ENCODE assay signal across 8 cellular contexts in the genomic region with DNA sequence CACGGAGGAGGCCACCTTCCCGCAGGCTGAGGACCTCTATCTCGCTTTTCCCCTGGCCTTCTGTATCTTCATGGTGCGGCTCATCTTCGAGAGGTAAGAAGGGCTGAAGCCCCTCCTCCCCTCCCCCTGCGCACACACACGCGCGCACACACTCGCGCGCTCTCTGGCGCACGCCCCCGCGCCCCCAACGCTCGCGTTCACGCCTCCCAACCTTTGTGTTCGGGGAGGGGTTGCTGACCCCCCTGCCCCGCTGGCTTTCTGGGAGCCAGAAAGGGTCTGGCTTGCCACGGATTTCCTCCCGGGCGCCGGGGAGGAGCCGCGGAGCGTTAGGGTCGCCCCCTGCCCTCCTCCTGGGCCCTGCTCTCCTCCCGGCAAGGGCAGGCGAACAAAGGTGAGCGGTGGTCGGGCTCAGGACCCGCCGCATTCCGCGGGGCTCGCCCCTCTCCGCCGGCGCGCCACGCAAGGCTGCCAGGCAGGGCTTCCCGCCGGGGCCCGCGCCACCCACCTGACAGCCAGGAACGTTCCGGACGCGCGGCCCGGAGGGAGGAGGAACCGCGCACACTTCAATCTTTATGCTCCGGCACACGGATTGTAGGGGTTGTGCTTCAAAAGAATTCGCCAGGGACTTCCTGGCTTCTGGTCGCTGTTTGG. TPM values are rescaled to one million over a fixed set of nuclear protein-coding genes. Genes with fewer than 3 reads are reported as not detected.
A peak's percentile ranks its signal among the peaks of the same experiment; 100 is the strongest.
DNase-seq lines count a peak whose midpoint lies in the region; ATAC-seq and TF ChIP-seq lines count a peak whose summit lies in the region.

No MANE protein-coding gene starts in this region.

- no peaks in the 10 kb centered on the region for H3K27me3 Mint-ChIP-seq in activated CD8-positive, alpha-beta T cell treated with anti-CD3 and anti-CD28 coated beads, Interleukin-2, amount 10 ng/mL, durations not matched to agents 7 days and 5 days (ENCODE audit: low read depth)
- H3K27me3 Mint-ChIP-seq in naive thymus-derived CD8-positive, alpha-beta T cell, result no peaks in the 10 kb centered on the region
- H3K27me3 Mint-ChIP-seq in type B pancreatic cell, result no peaks in the 10 kb centered on the region

- DNase-seq in SKM-1 treated with dmso at 0.1 percent for 144 hours (lab: John Stamatoyannopoulos, UW; ENCODE audit: unreplicated experiment), result peak; percentile 24
- no peak for DNase-seq in SKM-1 (lab: John Stamatoyannopoulos, UW; ENCODE audit: unreplicated experiment)
- peak; percentile 47 for DNase-seq in NCI-H1105 (lab: John Stamatoyannopoulos, UW)
- DNase-seq in activated CD8-positive, alpha-beta T cell treated with anti-CD3 and anti-CD28 coated beads, Interleukin-2, amount 10 ng/mL, durations not matched to agents 7 days and 5 days, result peak; percentile 56
- peak; percentile 18 for DNase-seq in fibroblast of gingiva (ENCODE audit: low read depth)
- peak in 8 of 10 donors; percentile 20 to 56 (median 42) for DNase-seq in naive thymus-derived CD8-positive, alpha-beta T cell
- DNase-seq in type B pancreatic cell (ENCODE audit: extremely low spot score, unreplicated experiment), result peak; percentile 76

- CTCF ChIA-PET in activated CD8-positive, alpha-beta T cell treated with anti-CD3 and anti-CD28 coated beads, Interleukin-2, amount 10 ng/mL, durations not matched to agents 7 days and 5 days (lab: Charles Lee), result no interaction called here

- POLR2A ChIA-PET in activated CD8-positive, alpha-beta T cell treated with anti-CD3 and anti-CD28 coated beads, Interleukin-2, amount 10 ng/mL, durations not matched to agents 7 days and 5 days (lab: Charles Lee), result interaction anchor here (0.7 to 1.2 kb wide), 2 partner anchors 27 to 34 kb away, joined by 3 to 5 read pairs; no protein-coding TSS in a partner anchor
- POLR2A ChIA-PET in naive thymus-derived CD8-positive, alpha-beta T cell (lab: Charles Lee), result interaction anchor here (0.8 to 2.1 kb wide), 10 partner anchors 8 to 110 kb away, joined by 3 to 9 read pairs (median 4); no protein-coding TSS in a partner anchor

- peak; percentile 26 for ATAC-seq in HG02571 (IDR thresholded peaks at IDR 0.05; ENCODE audit: unreplicated experiment)
- ATAC-seq in activated CD8-positive, alpha-beta T cell treated with anti-CD3 and anti-CD28 coated beads, Interleukin-2, amount 10 ng/mL, durations not matched to agents 7 days and 5 days, result peak; percentile 44
- ATAC-seq in naive thymus-derived CD8-positive, alpha-beta T cell, result peak; percentile 56 to 69

- TF ChIP-seq CTCF in type B pancreatic cell (conservative IDR thresholded peaks at IDR 0.05), result no peak

- no peak overlapping the region for H3K4me3 Mint-ChIP-seq in activated CD8-positive, alpha-beta T cell treated with anti-CD3 and anti-CD28 coated beads, Interleukin-2, amount 10 ng/mL, durations not matched to agents 7 days and 5 days
- peak overlapping the region in 3 of 10 donors; percentile 93 to 95 (median 94) for H3K4me3 Mint-ChIP-seq in naive thymus-derived CD8-positive, alpha-beta T cell
- H3K4me3 Mint-ChIP-seq in type B pancreatic cell, result no peak overlapping the region

- peaks cover 36% of the 10 kb centered on the region for H3K4me1 Mint-ChIP-seq in activated CD8-positive, alpha-beta T cell treated with anti-CD3 and anti-CD28 coated beads, Interleukin-2, amount 10 ng/mL, durations not matched to agents 7 days and 5 days (ENCODE audit: low read depth)
- H3K4me1 Mint-ChIP-seq in naive thymus-derived CD8-positive, alpha-beta T cell, result peaks cover 24 to 44% (median 43%) of the 10 kb centered on the region in 4 donors
- peaks cover 19% of the 10 kb centered on the region for H3K4me1 Mint-ChIP-seq in type B pancreatic cell (ENCODE audit: unreplicated experiment)

- H3K36me3 Mint-ChIP-seq in activated CD8-positive, alpha-beta T cell treated with anti-CD3 and anti-CD28 coated beads, Interleukin-2, amount 10 ng/mL, durations not matched to agents 7 days and 5 days (ENCODE audit: low read depth), result peaks cover 8% of the 10 kb centered on the region
- H3K36me3 Mint-ChIP-seq in naive thymus-derived CD8-positive, alpha-beta T cell, result no peaks in the 10 kb centered on the region
- H3K36me3 Mint-ChIP-seq in type B pancreatic cell, result peaks cover 5% of the 10 kb centered on the region

- H3K9me3 Mint-ChIP-seq in activated CD8-positive, alpha-beta T cell treated with anti-CD3 and anti-CD28 coated beads, Interleukin-2, amount 10 ng/mL, durations not matched to agents 7 days and 5 days (ENCODE audit: insufficient read depth), result no peaks in the 10 kb centered on the region
- H3K9me3 Mint-ChIP-seq in naive thymus-derived CD8-positive, alpha-beta T cell, result no peaks in the 10 kb centered on the region
- no peaks in the 10 kb centered on the region for H3K9me3 Mint-ChIP-seq in type B pancreatic cell

- H3K27ac Mint-ChIP-seq in activated CD8-positive, alpha-beta T cell treated with anti-CD3 and anti-CD28 coated beads, Interleukin-2, amount 10 ng/mL, durations not matched to agents 7 days and 5 days, result peak overlapping the region; percentile 83
- H3K27ac Mint-ChIP-seq in naive thymus-derived CD8-positive, alpha-beta T cell, result peak overlapping the region in 9 of 10 donors; percentile 52 to 92 (median 84)
- H3K27ac Mint-ChIP-seq in type B pancreatic cell, result peak overlapping the region; percentile 89

RNA-seq across cellular contexts. Expression of a gene that starts 0.6 kb away (rescaled TPM):
- 10 to 100 TPM; 13.1 to 14.5 TPM for total RNA-seq in activated CD8-positive, alpha-beta T cell treated with anti-CD3 and anti-CD28 coated beads, Interleukin-2, amount 10 ng/mL, durations not matched to agents 7 days and 5 days
- total RNA-seq in naive thymus-derived CD8-positive, alpha-beta T cell, result 10 to 100 TPM; 28.9 to 29.3 TPM
- polyA plus RNA-seq in naive thymus-derived CD8-positive, alpha-beta T cell, result 10 to 100 TPM in 2 of 3 donors, 1 to 10 TPM in 1; 9.5 to 17.4 (median 10.8) TPM
- total RNA-seq in type B pancreatic cell (ENCODE audit: low replicate concordance), result 36.9 and 43.0 TPM in 2 replicates
